Comparison of ENCODE assay signal across 24 cellular contexts in the genomic region with DNA sequence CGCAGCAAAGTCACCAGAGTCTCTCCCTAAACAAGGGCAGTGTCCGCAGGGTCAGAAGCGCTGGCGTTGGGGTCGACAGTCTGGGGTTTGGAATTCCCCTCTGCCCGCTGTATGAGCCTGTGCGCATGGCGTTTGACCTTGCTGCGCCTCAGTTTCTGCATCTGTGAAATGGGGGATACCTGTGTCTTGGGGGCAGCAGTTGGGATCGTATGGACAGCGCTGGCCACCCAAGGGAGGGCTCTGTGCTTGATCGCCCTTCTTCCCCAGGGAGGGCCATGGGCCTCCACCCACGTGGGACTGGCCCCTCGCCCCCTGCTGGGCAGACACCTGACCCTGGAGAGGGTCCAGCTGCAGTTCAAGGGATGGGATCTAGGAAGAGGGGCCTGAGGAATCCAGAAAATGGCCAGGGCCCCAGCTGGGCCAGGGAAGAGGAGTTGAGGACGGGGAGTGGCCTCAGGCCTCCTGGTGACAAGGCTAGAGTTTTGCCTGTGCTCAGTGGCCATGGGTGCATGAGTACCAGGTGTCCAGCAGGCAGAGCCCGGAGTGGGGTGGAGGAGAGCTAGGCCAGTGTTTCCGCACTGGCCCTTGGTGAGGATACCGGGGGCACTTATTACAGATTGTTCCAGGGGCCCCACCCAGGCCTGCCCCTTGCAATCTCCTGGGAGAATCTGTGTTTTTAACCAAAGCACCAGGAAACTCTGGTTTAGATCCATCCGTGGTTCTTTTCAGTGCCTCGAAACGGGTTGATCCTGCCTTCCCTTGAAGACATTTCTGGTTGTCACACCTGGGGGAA. TPM values are rescaled to one million over a fixed set of nuclear protein-coding genes. Genes with fewer than 3 reads are reported as not detected.
DNase-seq lines count a peak whose midpoint lies in the region; ATAC-seq and TF ChIP-seq lines count a peak whose summit lies in the region.
"Had no signal": no experiment of that assay in that cellular context is flagged by ENCODE, and none has a peak within 500 bp of the region (broad histone marks: within the 10 kb centered on the region; RNA-seq: fewer than 3 reads in every experiment).

No MANE protein-coding gene starts in this region.

- no peaks in the 10 kb centered on the region for H3K36me3 Mint-ChIP-seq in activated naive CD8-positive, alpha-beta T cell
- H3K36me3 Mint-ChIP-seq in activated naive CD8-positive, alpha-beta T cell treated with anti-CD3 and anti-CD28 coated beads for 36 hours, result no peaks in the 10 kb centered on the region
- H3K36me3 Mint-ChIP-seq: CD4-positive, CD25-positive, alpha-beta regulatory T cell; mesothelial cell of epicardium had no signal

- DNase-seq in activated naive CD8-positive, alpha-beta T cell treated with anti-CD3 and anti-CD28 coated beads for 36 hours, result no peak
- DNase-seq in dorsolateral prefrontal cortex (no peak), upper lobe of left lung (no peak), NCI-H1092 treated with DMSO at 0.1 percent for 48 hours (lab: John Stamatoyannopoulos, UW) (no peak), NCI-H2227 treated with DMSO at 0.1 percent for 48 hours (lab: John Stamatoyannopoulos, UW) (no peak)
- DNase-seq: 8988T; activated CD4-positive, CD25-positive, alpha-beta regulatory T cell; CD4-positive, CD25-positive, alpha-beta regulatory T cell; central memory CD4-positive, alpha-beta T cell; islet precursor cell; NCI-H1417; NCI-H2171 treated with DMSO at 0.1 percent for 48 hours; SHP77; stimulated activated CD4-positive, alpha-beta T cell treated with anti-CD3 and anti-CD28 coated beads, Interleukin-2, amount 100 ng/mL, for 48 hours; T-helper 1 cell; thyroid gland had no signal

- H3K4me3 Mint-ChIP-seq in activated naive CD8-positive, alpha-beta T cell, result peak overlapping the region; percentile 13
- H3K4me3 Mint-ChIP-seq in activated naive CD8-positive, alpha-beta T cell treated with anti-CD3 and anti-CD28 coated beads for 36 hours, result no peak overlapping the region
- H3K4me3 Mint-ChIP-seq: activated T-helper 1 cell treated with anti-CD3 and anti-CD28 coated beads, Interleukin-12 subunit alpha, Interleukin-12 subunit beta, Interleukin-2, Interleukin-4 antibody, amounts not matched to agents 30 ng/mL and 10 ng/mL and 1 ng/mL, durations not matched to agents 14 hours and 24 hours and 36 hours; CD4-positive, CD25-positive, alpha-beta regulatory T cell; mesothelial cell of epicardium had no signal

- TF ChIP-seq POLR2A in upper lobe of left lung (IDR thresholded peaks at IDR 0.05), result no peak

- no peak overlapping the region for H3K9ac ChIP-seq in liver (ENCODE audit: low read depth in 1 of 2, low read length in 2 of 2)
- H3K9ac ChIP-seq: KMS-11 had no signal

- H3K4me1 ChIP-seq in liver (ENCODE audit: control insufficient read depth in 4 of 4, insufficient read depth in 4 of 4, low read length in 3 of 4) (no peaks in the 10 kb centered on the region), upper lobe of left lung (no peaks in the 10 kb centered on the region)
- H3K4me1 ChIP-seq: thyroid gland had no signal

- H3K4me3 ChIP-seq in dorsolateral prefrontal cortex (peak overlapping the region in 58 of 59 donors; percentile 1 to 72 (median 53)), liver (ENCODE audit: low read depth in 1 of 3, low read length in 3 of 3) (peak overlapping the region in 1 of 3 donors; percentile 18), upper lobe of left lung (peak overlapping the region in 3 of 4 donors; percentile 25 to 40 (median 37))
- H3K4me3 ChIP-seq: thyroid gland had no signal

- no peaks in the 10 kb centered on the region for H3K4me1 Mint-ChIP-seq in activated naive CD8-positive, alpha-beta T cell (ENCODE audit: low read depth)
- H3K4me1 Mint-ChIP-seq in activated naive CD8-positive, alpha-beta T cell treated with anti-CD3 and anti-CD28 coated beads for 36 hours, result no peaks in the 10 kb centered on the region

- ATAC-seq in upper lobe of left lung (ENCODE audit: low FRiP score in 2 of 2) (no peak), GM19324 (IDR thresholded peaks at IDR 0.05; ENCODE audit: low FRiP score, unreplicated experiment) (no peak)
- ATAC-seq: gastroesophageal sphincter had no signal

- TF ChIP-seq CTCF in dorsolateral prefrontal cortex (IDR thresholded peaks at IDR 0.05 in 54 of 56, conservative IDR thresholded peaks at IDR 0.05 in 2 of 56; ENCODE audit: low read depth in 1 of 56, partially characterized antibody in 56 of 56), result no peak
- TF ChIP-seq CTCF in liver (IDR thresholded peaks at IDR 0.05; ENCODE audit: low read depth, low read length, missing input control), result no peak
- no peak for TF ChIP-seq CTCF in upper lobe of left lung (IDR thresholded peaks at IDR 0.05)

- H3K27me3 Mint-ChIP-seq in activated naive CD8-positive, alpha-beta T cell, result peaks cover 28% of the 10 kb centered on the region
- H3K27me3 Mint-ChIP-seq in activated naive CD8-positive, alpha-beta T cell treated with anti-CD3 and anti-CD28 coated beads for 36 hours, result peaks cover 50% of the 10 kb centered on the region

- H3K9me3 ChIP-seq in liver (ENCODE audit: control insufficient read depth in 4 of 4, low read length in 3 of 4), result no peaks in the 10 kb centered on the region
- no peaks in the 10 kb centered on the region for H3K9me3 ChIP-seq in upper lobe of left lung
- H3K9me3 ChIP-seq: gastroesophageal sphincter, neutrophil, thyroid gland had no signal

- TF ChIP-seq RAD21 in liver (IDR thresholded peaks at IDR 0.05), result no peak

- H3K9me3 Mint-ChIP-seq in activated naive CD8-positive, alpha-beta T cell (ENCODE audit: low read depth), result no peaks in the 10 kb centered on the region
- H3K9me3 Mint-ChIP-seq in activated naive CD8-positive, alpha-beta T cell treated with anti-CD3 and anti-CD28 coated beads for 36 hours, result no peaks in the 10 kb centered on the region
- H3K9me3 Mint-ChIP-seq: activated T-helper 1 cell treated with anti-CD3 and anti-CD28 coated beads, Interleukin-12 subunit alpha, Interleukin-12 subunit beta, Interleukin-2, Interleukin-4 antibody, amounts not matched to agents 30 ng/mL and 10 ng/mL and 1 ng/mL, durations not matched to agents 14 hours and 24 hours and 36 hours; mesothelial cell of epicardium had no signal

- H3K27ac ChIP-seq in dorsolateral prefrontal cortex (peak overlapping the region in 34 of 59 donors; percentile 15 to 86 (median 52)), liver (ENCODE audit: low read depth in 1 of 2, low read length in 2 of 2) (no peak overlapping the region), upper lobe of left lung (peak overlapping the region in 1 of 4 donors; percentile 48)
- H3K27ac ChIP-seq: gastroesophageal sphincter, KMS-11, neutrophil, thyroid gland had no signal

- intact Hi-C loops in dorsolateral prefrontal cortex (cut with DNase I), result loop anchor here (5.0 to 10.0 kb wide), 2 partner anchors 174 to 267 kb away; no protein-coding TSS in a partner anchor

- H3K27ac Mint-ChIP-seq in activated naive CD8-positive, alpha-beta T cell, result no peak overlapping the region
- no peak overlapping the region for H3K27ac Mint-ChIP-seq in activated naive CD8-positive, alpha-beta T cell treated with anti-CD3 and anti-CD28 coated beads for 36 hours
- H3K27ac Mint-ChIP-seq: activated T-helper 1 cell treated with anti-CD3 and anti-CD28 coated beads, Interleukin-12 subunit alpha, Interleukin-12 subunit beta, Interleukin-2, Interleukin-4 antibody, amounts not matched to agents 30 ng/mL and 10 ng/mL and 1 ng/mL, durations not matched to agents 14 hours and 24 hours and 36 hours; CD4-positive, CD25-positive, alpha-beta regulatory T cell; mesothelial cell of epicardium had no signal

- no peak for TF ChIP-seq EP300 in upper lobe of left lung (IDR thresholded peaks at IDR 0.05)

- 50% methylated on average over 21 of the region's 21 CpGs for WGBS in liver
- 61 to 76% methylated on average over 7 to 19 of the region's 21 CpGs for WGBS in upper lobe of left lung, 2 donors

- H3K27me3 ChIP-seq in dorsolateral prefrontal cortex (peaks cover 0 to 13% (median 0%) of the 10 kb centered on the region in 45 donors), liver (ENCODE audit: control insufficient read depth in 4 of 4, insufficient read depth in 4 of 4, low read length in 3 of 4) (peaks cover 0 to 9% (median 4%) of the 10 kb centered on the region in 4 donors), upper lobe of left lung (peaks cover 0 to 11% (median 6%) of the 10 kb centered on the region in 4 donors)

- H3K36me3 ChIP-seq in liver (ENCODE audit: control insufficient read depth in 4 of 4, insufficient read depth in 3 of 4, low read depth in 1 of 4, low read length in 3 of 4) (no peaks in the 10 kb centered on the region), upper lobe of left lung (no peaks in the 10 kb centered on the region)
- H3K36me3 ChIP-seq: gastroesophageal sphincter, neutrophil, thyroid gland had no signal

TF ChIP-seq in liver, 16 proteins besides CTCF, POLR2A, EP300 and RAD21:
- TF ChIP-seq RXRA (IDR thresholded peaks at IDR 0.05) (peak; percentile 57 to 73), NR2F2 (IDR thresholded peaks at IDR 0.05) (no peak)

RNA-seq across cellular contexts. Expression of gene PHACTR3, which starts 26.3 kb away (rescaled TPM):
- not detected for total RNA-seq in activated naive CD8-positive, alpha-beta T cell treated with anti-CD3 and anti-CD28 coated beads for 36 hours
- total RNA-seq in dorsolateral prefrontal cortex (100 to 1,000 TPM in 74 of 120 experiments, 10 to 100 TPM in 46; 79.3 to 168 (median 106) TPM), liver (under 1 TPM; 0.14 to 0.42 TPM), upper lobe of left lung (10 to 100 TPM in 3 of 6 donors, 1 to 10 TPM in 3; 5.5 to 30.8 (median 11.4) TPM)
- under 1 TPM; 0.15 to 0.19 TPM for polyA plus RNA-seq in liver
- total RNA-seq: activated T-helper 1 cell treated with anti-CD3 and anti-CD28 coated beads, Interleukin-12 subunit alpha, Interleukin-12 subunit beta, Interleukin-2, Interleukin-4 antibody, amounts not matched to agents 30 ng/mL and 10 ng/mL and 1 ng/mL, durations not matched to agents 14 hours and 24 hours and 36 hours; CD4-positive, CD25-positive, alpha-beta regulatory T cell had no signal
- polyA plus RNA-seq: CD4-positive, CD25-positive, alpha-beta regulatory T cell had no signal

Comparison
In these comparisons a context has a peak if more than half of its experiments do, and no peak if none do; other contexts are left out.
1. H3K27ac ChIP-seq: peak in dorsolateral prefrontal cortex (34 of 59); none in liver (0 of 2).
2. RNA of gene PHACTR3, which starts 26.3 kb away (total RNA-seq): 79.3 to 168 TPM in dorsolateral prefrontal cortex and 5.5 to 30.8 TPM in upper lobe of left lung; 0.14 to 0.42 TPM in liver and not detected in activated naive CD8-positive, alpha-beta T cell treated with anti-CD3 and anti-CD28 coated beads for 36 hours; every median in the first group is over 4 times any median in the second.